Comparison of ENCODE assay signal across 8 cellular contexts in genomic region chr13:49454388-49455015, GRCh38. TPM values are rescaled to one million over a fixed set of nuclear protein-coding genes. Genes with fewer than 3 reads are reported as not detected.
A peak's percentile ranks its signal among the peaks of the same experiment; 100 is the strongest.
DNase-seq lines count a peak whose midpoint lies in the region; ATAC-seq and TF ChIP-seq lines count a peak whose summit lies in the region.

No MANE protein-coding gene starts in this region.

- H3K4me3 Mint-ChIP-seq in activated T-cell treated with anti-CD3 and anti-CD28 coated beads, Interleukin-2, amount 50 U/mL, for 4 hours: peak overlapping the region; percentile 11

- no peak overlapping the region for H3K27ac ChIP-seq in caudate nucleus (ENCODE audit: low read depth, low read length)

- H3K27me3 Mint-ChIP-seq in activated T-cell treated with anti-CD3 and anti-CD28 coated beads, Interleukin-2, amount 50 U/mL, for 4 hours (ENCODE audit: low read depth): no peaks in the 10 kb centered on the region

- peaks cover 24% of the 10 kb centered on the region for H3K36me3 Mint-ChIP-seq in activated T-cell treated with anti-CD3 and anti-CD28 coated beads, Interleukin-2, amount 50 U/mL, for 4 hours (ENCODE audit: insufficient read depth)

- no peak for TF ChIP-seq CTCF in WI38 (IDR thresholded peaks at IDR 0.05; ENCODE audit: low read depth, low read length)

- no peaks in the 10 kb centered on the region for H3K9me3 Mint-ChIP-seq in activated T-cell treated with anti-CD3 and anti-CD28 coated beads, Interleukin-2, amount 50 U/mL, for 4 hours

- peak; percentile 82 to 87 for ATAC-seq in activated T-cell treated with anti-CD3 and anti-CD28 coated beads, Interleukin-2, amount 50 U/mL, for 4 hours
- ATAC-seq in HG02938 (IDR thresholded peaks at IDR 0.05; ENCODE audit: unreplicated experiment): peak; percentile 95
- peak; percentile 65 for ATAC-seq in stimulated activated naive CD8-positive, alpha-beta T cell treated with anti-CD3 and anti-CD28 coated beads, Interleukin-15, Interleukin-2, amounts not matched to agents 100 U/mL and 50 U/mL, for 24 hours

- no peak for DNase-seq in activated T-cell treated with anti-CD3 and anti-CD28 coated beads, Interleukin-2, amount 50 U/mL, for 4 hours
- DNase-seq in activated T-cell treated with anti-CD3 and anti-CD28 coated beads for 4 hours (no peak), cerebellar cortex (ENCODE audit: low spot score) (no peak), caudate nucleus (lab: John Stamatoyannopoulos, UW) (no peak), NCI-H2196 treated with DMSO at 0.1 percent for 48 hours (lab: John Stamatoyannopoulos, UW; ENCODE audit: unreplicated experiment) (no peak)
- DNase-seq in stimulated activated naive CD8-positive, alpha-beta T cell treated with anti-CD3 and anti-CD28 coated beads, Interleukin-15, Interleukin-2, amounts not matched to agents 100 U/mL and 50 U/mL, for 24 hours: no peak

- peaks cover 46% of the 10 kb centered on the region for H3K4me1 Mint-ChIP-seq in activated T-cell treated with anti-CD3 and anti-CD28 coated beads, Interleukin-2, amount 50 U/mL, for 4 hours (ENCODE audit: low read depth)

- peak overlapping the region; percentile 30 for H3K4me3 ChIP-seq in WI38 (ENCODE audit: low read depth, low read length)

RNA-seq across cellular contexts. Expression of gene SETDB2, which starts 10.4 kb away (rescaled TPM):
- 10 to 100 TPM in 1 of 3 donors, 1 to 10 TPM in 2; 7.8 to 10.0 (median 9.6) TPM for total RNA-seq in activated T-cell treated with anti-CD3 and anti-CD28 coated beads, Interleukin-2, amount 50 U/mL, for 4 hours

RNA-seq across cellular contexts. Expression of gene CAB39L, which starts 10.6 kb away (rescaled TPM):
- 1 to 10 TPM; 3.0 to 3.3 (median 3.2) TPM for total RNA-seq in activated T-cell treated with anti-CD3 and anti-CD28 coated beads, Interleukin-2, amount 50 U/mL, for 4 hours

RNA-seq across cellular contexts. Expression of gene PHF11, which starts 41.3 kb away (rescaled TPM):
- 10 to 100 TPM; 35.6 to 50.5 (median 36.6) TPM for total RNA-seq in activated T-cell treated with anti-CD3 and anti-CD28 coated beads, Interleukin-2, amount 50 U/mL, for 4 hours
